Comparison of ENCODE assay signal across 1 cellular context in genomic region chr6:143966291-143966690, GRCh38.
TF ChIP-seq lines count a peak whose summit lies in the region.

No MANE protein-coding gene starts in this region.

TF ChIP-seq in H1, 55 proteins besides CTCF, POLR2A, EP300 and RAD21:
- TF ChIP-seq CTBP2 (IDR thresholded peaks at IDR 0.05; ENCODE audit: borderline replicate concordance, insufficient read depth, insufficient read length, low read length), result no peak
- TF ChIP-seq ZNF274 (IDR thresholded peaks at IDR 0.05; ENCODE audit: borderline replicate concordance, extremely low read depth, low read length), result no peak
- TF ChIP-seq TBP (IDR thresholded peaks at IDR 0.05; ENCODE audit: low read depth, low read length), result no peak
- TF ChIP-seq HDAC6 (IDR thresholded peaks at IDR 0.05; ENCODE audit: low read depth, low read length), result no peak
- TF ChIP-seq SIRT6 (IDR thresholded peaks at IDR 0.05; ENCODE audit: low read length), result no peak
- TF ChIP-seq BRCA1 (IDR thresholded peaks at IDR 0.05; ENCODE audit: low read depth, low read length), result no peak
- TF ChIP-seq NRF1 (IDR thresholded peaks at IDR 0.05; ENCODE audit: low read depth, low read length), result no peak
TF ChIP-seq in H1: peak in this region for 0.
